Comparison of ENCODE assay signal across 1 cellular context in the genomic region with DNA sequence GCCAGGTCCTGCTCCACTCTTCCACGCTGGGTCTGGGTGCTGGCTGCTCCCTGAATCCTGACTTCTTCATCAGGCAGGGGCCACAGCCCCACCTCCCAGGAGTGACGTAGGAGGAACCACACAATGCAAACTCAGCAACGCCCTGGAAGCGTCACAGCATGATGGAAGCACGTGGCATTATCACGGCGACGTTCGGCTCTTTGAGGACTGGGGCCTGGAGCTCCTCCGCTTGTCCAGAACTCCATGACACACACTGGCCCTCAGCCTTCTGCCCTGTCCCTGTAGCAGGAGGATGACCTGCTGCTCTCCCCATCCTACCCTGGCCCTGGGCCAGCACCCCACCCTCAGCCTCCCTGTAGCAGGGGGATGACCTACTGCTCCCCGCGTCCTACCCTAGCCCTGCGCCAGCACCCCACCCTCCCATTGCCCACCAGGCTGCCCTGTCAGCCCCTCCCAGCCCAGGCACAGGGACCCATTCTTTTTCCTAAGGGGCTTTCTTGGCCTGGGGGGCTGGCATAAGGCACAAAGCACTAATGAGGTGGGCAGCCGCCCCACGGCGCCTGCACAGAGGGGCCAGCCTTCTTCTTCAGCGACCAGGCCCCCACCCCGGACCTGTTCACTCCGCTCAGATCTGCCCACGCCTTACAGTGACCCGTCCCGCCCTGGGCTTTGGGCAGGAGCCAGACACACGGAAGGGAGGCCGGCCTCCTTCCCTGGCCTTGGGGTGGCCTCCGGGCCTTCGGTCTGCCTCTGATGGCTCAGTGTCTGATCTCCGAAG.
TF ChIP-seq lines count a peak whose summit lies in the region.

No MANE protein-coding gene starts in this region.

TF ChIP-seq in A549, 52 proteins besides CTCF, POLR2A, EP300 and RAD21 (continued from another document):
- TF ChIP-seq, protein P1, sequence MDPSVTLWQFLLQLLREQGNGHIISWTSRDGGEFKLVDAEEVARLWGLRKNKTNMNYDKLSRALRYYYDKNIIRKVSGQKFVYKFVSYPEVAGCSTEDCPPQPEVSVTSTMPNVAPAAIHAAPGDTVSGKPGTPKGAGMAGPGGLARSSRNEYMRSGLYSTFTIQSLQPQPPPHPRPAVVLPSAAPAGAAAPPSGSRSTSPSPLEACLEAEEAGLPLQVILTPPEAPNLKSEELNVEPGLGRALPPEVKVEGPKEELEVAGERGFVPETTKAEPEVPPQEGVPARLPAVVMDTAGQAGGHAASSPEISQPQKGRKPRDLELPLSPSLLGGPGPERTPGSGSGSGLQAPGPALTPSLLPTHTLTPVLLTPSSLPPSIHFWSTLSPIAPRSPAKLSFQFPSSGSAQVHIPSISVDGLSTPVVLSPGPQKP (IDR thresholded peaks at IDR 0.05; ENCODE audit: low read depth, low read length), result no peak
- TF ChIP-seq SREBF2 (IDR thresholded peaks at IDR 0.05), result no peak
- no peak for TF ChIP-seq JUNB (IDR thresholded peaks at IDR 0.05)
- TF ChIP-seq POLR2AphosphoS2 (conservative IDR thresholded peaks at IDR 0.05; ENCODE audit: low read length), result no peak
- no peak for TF ChIP-seq FOSB (CRISPR knock-in tag; IDR thresholded peaks at IDR 0.05)
- no peak for TF ChIP-seq EHF (CRISPR knock-in tag; IDR thresholded peaks at IDR 0.05)
- TF ChIP-seq PHF8 (IDR thresholded peaks at IDR 0.05; ENCODE audit: borderline replicate concordance, low read depth), result no peak
- no peak for TF ChIP-seq ESRRA (IDR thresholded peaks at IDR 0.05; ENCODE audit: borderline replicate concordance, low read length)
- no peak for TF ChIP-seq RFX5 (IDR thresholded peaks at IDR 0.05)
